Comparison of ENCODE assay signal across 26 cellular contexts in genomic region chr12:132263061-132263360, GRCh38.
"Had no signal": no experiment of that assay in that cellular context is flagged by ENCODE, and none has a peak within 500 bp of the region (broad histone marks: within the 10 kb centered on the region; RNA-seq: fewer than 3 reads in every experiment).

No MANE protein-coding gene starts in this region.

- H3K9me3 ChIP-seq: colonic mucosa, esophagus muscularis mucosa, gastroesophageal sphincter, heart left ventricle, ovary, psoas muscle, sigmoid colon, stomach, thyroid gland, vagina had no signal

- H3K4me3 Mint-ChIP-seq: naive thymus-derived CD4-positive, alpha-beta T cell; neural progenitor cell; stimulated activated effector memory CD8-positive, alpha-beta T cell treated with anti-CD3 and anti-CD28 coated beads, Interleukin-12 subunit alpha, Interleukin-12 subunit beta, amount 100 ng/mL, for 72 hours had no signal

- H3K36me3 Mint-ChIP-seq: naive thymus-derived CD4-positive, alpha-beta T cell; neural progenitor cell; stimulated activated effector memory CD8-positive, alpha-beta T cell treated with anti-CD3 and anti-CD28 coated beads, Interleukin-12 subunit alpha, Interleukin-12 subunit beta, amount 100 ng/mL, for 72 hours had no signal

- H3K9me3 Mint-ChIP-seq: stimulated activated effector memory CD8-positive, alpha-beta T cell treated with anti-CD3 and anti-CD28 coated beads, Interleukin-12 subunit alpha, Interleukin-12 subunit beta, amount 100 ng/mL, for 72 hours had no signal

- H3K4me3 ChIP-seq: colonic mucosa, esophagus muscularis mucosa, gastroesophageal sphincter, heart left ventricle, hepatocyte, lung, neural progenitor cell, ovary, psoas muscle, sigmoid colon, stomach, thyroid gland, vagina had no signal

- ATAC-seq: foreskin keratinocyte; gastroesophageal sphincter; heart left ventricle; left lobe of liver; naive thymus-derived CD4-positive, alpha-beta T cell; psoas muscle; right cardiac atrium; stimulated activated effector memory CD8-positive, alpha-beta T cell treated with anti-CD3 and anti-CD28 coated beads, Interleukin-12 subunit alpha, Interleukin-12 subunit beta, amount 100 ng/mL, for 72 hours had no signal

- H3K4me1 Mint-ChIP-seq: naive thymus-derived CD4-positive, alpha-beta T cell; stimulated activated effector memory CD8-positive, alpha-beta T cell treated with anti-CD3 and anti-CD28 coated beads, Interleukin-12 subunit alpha, Interleukin-12 subunit beta, amount 100 ng/mL, for 72 hours had no signal

- DNase-seq: colonic mucosa; dermis blood vessel endothelial cell; effector memory CD4-positive, alpha-beta T cell; foreskin keratinocyte; heart left ventricle; mesendoderm; midbrain; naive thymus-derived CD4-positive, alpha-beta T cell; nucleus accumbens; ovary; psoas muscle; sigmoid colon; stimulated activated CD4-positive, alpha-beta T cell treated with anti-CD3 and anti-CD28 coated beads, Interleukin-2, amount 100 ng/mL, for 24 hours; stimulated activated CD4-positive, alpha-beta T cell treated with anti-CD3 and anti-CD28 coated beads, Interleukin-4, amount 100 ng/mL, for 24 hours; stimulated activated naive CD4-positive, alpha-beta T cell treated with Interleukin-2 at 50 U/mL for 16 hours; stomach; thyroid gland had no signal

- H3K27ac Mint-ChIP-seq: naive thymus-derived CD4-positive, alpha-beta T cell; neural progenitor cell; stimulated activated effector memory CD8-positive, alpha-beta T cell treated with anti-CD3 and anti-CD28 coated beads, Interleukin-12 subunit alpha, Interleukin-12 subunit beta, amount 100 ng/mL, for 72 hours had no signal
